ENCODE assay signal across 2 cellular contexts in the genomic region with DNA sequence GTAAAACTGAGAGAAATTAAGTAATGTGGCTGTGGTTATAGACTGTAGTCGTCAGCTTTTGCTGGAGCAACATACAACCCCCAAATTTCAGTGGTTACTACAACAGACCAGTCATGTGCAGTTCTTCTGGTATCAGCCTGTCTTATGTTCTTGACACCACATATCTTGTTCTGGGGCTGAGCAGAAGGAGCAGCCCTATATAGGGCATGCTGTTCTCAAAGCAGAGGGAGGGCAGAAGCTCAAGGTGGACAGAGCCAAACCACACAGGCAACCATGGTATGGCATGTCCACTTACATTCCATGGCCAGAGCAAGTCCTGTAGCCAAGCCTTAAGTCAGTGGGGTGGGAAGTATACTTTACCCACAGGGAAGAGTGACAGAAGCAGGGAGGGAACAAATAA.
TF ChIP-seq lines count a peak whose summit lies in the region.

No MANE protein-coding gene starts in this region.

TF ChIP-seq in SK-N-SH treated with all-trans-retinoic acid at 6 μM for 48 hours, 23 proteins besides CTCF, POLR2A, EP300 and RAD21 (continued from another document):
- TF ChIP-seq ZNF8 (CRISPR knock-in tag; IDR thresholded peaks at IDR 0.05) = no peak
- no peak for TF ChIP-seq BACH2 (CRISPR knock-in tag; IDR thresholded peaks at IDR 0.05; ENCODE audit: borderline replicate concordance)

TF ChIP-seq in SK-N-SH, 30 proteins besides CTCF, POLR2A, EP300 and RAD21 (continued from another document):
- TF ChIP-seq, protein P1, sequence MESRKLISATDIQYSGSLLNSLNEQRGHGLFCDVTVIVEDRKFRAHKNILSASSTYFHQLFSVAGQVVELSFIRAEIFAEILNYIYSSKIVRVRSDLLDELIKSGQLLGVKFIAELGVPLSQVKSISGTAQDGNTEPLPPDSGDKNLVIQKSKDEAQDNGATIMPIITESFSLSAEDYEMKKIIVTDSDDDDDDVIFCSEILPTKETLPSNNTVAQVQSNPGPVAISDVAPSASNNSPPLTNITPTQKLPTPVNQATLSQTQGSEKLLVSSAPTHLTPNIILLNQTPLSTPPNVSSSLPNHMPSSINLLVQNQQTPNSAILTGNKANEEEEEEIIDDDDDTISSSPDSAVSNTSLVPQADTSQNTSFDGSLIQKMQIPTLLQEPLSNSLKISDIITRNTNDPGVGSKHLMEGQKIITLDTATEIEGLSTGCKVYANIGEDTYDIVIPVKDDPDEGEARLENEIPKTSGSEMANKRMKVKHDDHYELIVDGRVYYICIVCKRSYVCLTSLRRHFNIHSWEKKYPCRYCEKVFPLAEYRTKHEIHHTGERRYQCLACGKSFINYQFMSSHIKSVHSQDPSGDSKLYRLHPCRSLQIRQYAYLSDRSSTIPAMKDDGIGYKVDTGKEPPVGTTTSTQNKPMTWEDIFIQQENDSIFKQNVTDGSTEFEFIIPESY (IDR thresholded peaks at IDR 0.05; ENCODE audit: borderline replicate concordance, low read depth) = no peak
- TF ChIP-seq, protein P2, sequence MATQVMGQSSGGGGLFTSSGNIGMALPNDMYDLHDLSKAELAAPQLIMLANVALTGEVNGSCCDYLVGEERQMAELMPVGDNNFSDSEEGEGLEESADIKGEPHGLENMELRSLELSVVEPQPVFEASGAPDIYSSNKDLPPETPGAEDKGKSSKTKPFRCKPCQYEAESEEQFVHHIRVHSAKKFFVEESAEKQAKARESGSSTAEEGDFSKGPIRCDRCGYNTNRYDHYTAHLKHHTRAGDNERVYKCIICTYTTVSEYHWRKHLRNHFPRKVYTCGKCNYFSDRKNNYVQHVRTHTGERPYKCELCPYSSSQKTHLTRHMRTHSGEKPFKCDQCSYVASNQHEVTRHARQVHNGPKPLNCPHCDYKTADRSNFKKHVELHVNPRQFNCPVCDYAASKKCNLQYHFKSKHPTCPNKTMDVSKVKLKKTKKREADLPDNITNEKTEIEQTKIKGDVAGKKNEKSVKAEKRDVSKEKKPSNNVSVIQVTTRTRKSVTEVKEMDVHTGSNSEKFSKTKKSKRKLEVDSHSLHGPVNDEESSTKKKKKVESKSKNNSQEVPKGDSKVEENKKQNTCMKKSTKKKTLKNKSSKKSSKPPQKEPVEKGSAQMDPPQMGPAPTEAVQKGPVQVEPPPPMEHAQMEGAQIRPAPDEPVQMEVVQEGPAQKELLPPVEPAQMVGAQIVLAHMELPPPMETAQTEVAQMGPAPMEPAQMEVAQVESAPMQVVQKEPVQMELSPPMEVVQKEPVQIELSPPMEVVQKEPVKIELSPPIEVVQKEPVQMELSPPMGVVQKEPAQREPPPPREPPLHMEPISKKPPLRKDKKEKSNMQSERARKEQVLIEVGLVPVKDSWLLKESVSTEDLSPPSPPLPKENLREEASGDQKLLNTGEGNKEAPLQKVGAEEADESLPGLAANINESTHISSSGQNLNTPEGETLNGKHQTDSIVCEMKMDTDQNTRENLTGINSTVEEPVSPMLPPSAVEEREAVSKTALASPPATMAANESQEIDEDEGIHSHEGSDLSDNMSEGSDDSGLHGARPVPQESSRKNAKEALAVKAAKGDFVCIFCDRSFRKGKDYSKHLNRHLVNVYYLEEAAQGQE (IDR thresholded peaks at IDR 0.05; ENCODE audit: low read depth, low read length) = no peak
- TF ChIP-seq SMC3 (IDR thresholded peaks at IDR 0.05; ENCODE audit: low read depth, low read length) = no peak
- no peak for TF ChIP-seq MEF2A (IDR thresholded peaks at IDR 0.05; ENCODE audit: borderline replicate concordance, low read depth)
- TF ChIP-seq EZH2phosphoT487 (IDR thresholded peaks at IDR 0.05; ENCODE audit: borderline replicate concordance, low read depth) = no peak
- TF ChIP-seq, protein P3, sequence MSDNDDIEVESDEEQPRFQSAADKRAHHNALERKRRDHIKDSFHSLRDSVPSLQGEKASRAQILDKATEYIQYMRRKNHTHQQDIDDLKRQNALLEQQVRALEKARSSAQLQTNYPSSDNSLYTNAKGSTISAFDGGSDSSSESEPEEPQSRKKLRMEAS (IDR thresholded peaks at IDR 0.05; ENCODE audit: low read depth) = no peak
- no peak for TF ChIP-seq TAF1 (IDR thresholded peaks at IDR 0.05; ENCODE audit: borderline replicate concordance, low read depth, low read length)
- TF ChIP-seq, protein P4, sequence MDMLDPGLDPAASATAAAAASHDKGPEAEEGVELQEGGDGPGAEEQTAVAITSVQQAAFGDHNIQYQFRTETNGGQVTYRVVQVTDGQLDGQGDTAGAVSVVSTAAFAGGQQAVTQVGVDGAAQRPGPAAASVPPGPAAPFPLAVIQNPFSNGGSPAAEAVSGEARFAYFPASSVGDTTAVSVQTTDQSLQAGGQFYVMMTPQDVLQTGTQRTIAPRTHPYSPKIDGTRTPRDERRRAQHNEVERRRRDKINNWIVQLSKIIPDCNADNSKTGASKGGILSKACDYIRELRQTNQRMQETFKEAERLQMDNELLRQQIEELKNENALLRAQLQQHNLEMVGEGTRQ (IDR thresholded peaks at IDR 0.05; ENCODE audit: borderline replicate concordance, low read depth, low read length) = no peak
- no peak for TF ChIP-seq NFIC (IDR thresholded peaks at IDR 0.05; ENCODE audit: borderline replicate concordance)
- no peak for TF ChIP-seq FOXM1 (IDR thresholded peaks at IDR 0.05; ENCODE audit: low read depth)
- TF ChIP-seq, protein P5, sequence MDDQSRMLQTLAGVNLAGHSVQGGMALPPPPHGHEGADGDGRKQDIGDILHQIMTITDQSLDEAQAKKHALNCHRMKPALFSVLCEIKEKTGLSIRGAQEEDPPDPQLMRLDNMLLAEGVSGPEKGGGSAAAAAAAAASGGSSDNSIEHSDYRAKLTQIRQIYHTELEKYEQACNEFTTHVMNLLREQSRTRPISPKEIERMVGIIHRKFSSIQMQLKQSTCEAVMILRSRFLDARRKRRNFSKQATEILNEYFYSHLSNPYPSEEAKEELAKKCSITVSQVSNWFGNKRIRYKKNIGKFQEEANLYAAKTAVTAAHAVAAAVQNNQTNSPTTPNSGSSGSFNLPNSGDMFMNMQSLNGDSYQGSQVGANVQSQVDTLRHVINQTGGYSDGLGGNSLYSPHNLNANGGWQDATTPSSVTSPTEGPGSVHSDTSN (IDR thresholded peaks at IDR 0.05) = no peak
- no peak for TF ChIP-seq SIN3A (IDR thresholded peaks at IDR 0.05; ENCODE audit: borderline replicate concordance, low read depth, low read length)
- TF ChIP-seq YY1 (IDR thresholded peaks at IDR 0.05; ENCODE audit: low read depth) = no peak
- no peak for TF ChIP-seq POLR2AphosphoS5 (IDR thresholded peaks at IDR 0.05; ENCODE audit: low read depth, low read length)
